ENCODE assay signal across 17 cellular contexts in genomic region chr11:2995893-2996554, GRCh38. TPM values are rescaled to one million over a fixed set of nuclear protein-coding genes. Genes with fewer than 3 reads are reported as not detected.
DNase-seq lines count a peak whose midpoint lies in the region; ATAC-seq and TF ChIP-seq lines count a peak whose summit lies in the region.
"Had no signal": no experiment of that assay in that cellular context is flagged by ENCODE, and none has a peak within 500 bp of the region (broad histone marks: within the 10 kb centered on the region; RNA-seq: fewer than 3 reads in every experiment).

No MANE protein-coding gene starts in this region.

- H3K27me3 ChIP-seq in H7 (ENCODE audit: control insufficient read depth, insufficient read depth, low read length) (no peaks in the 10 kb centered on the region), BE2C (no peaks in the 10 kb centered on the region)
- H3K27me3 ChIP-seq: BLaER1 had no signal

- ATAC-seq in left lobe of liver: no peak
- no peak for ATAC-seq in GM21737 (IDR thresholded peaks at IDR 0.05; ENCODE audit: unreplicated experiment)
- ATAC-seq: PC-3 had no signal

- H3K36me3 ChIP-seq in H7 (replicated peaks; ENCODE audit: control insufficient read depth, insufficient read depth, low read length) (peaks cover 6% of the 10 kb centered on the region), BE2C (peaks cover 2% of the 10 kb centered on the region; the same call in 1 of the 2 replicates)

- H3K9me3 ChIP-seq in BE2C: no peaks in the 10 kb centered on the region
- H3K9me3 ChIP-seq: BLaER1 had no signal

- TF ChIP-seq CTCF in GM13976 (IDR thresholded peaks at IDR 0.05; ENCODE audit: borderline replicate concordance, control extremely low read depth, extremely low read depth, insufficient read depth, missing control alignments) (no peak), BE2C (IDR thresholded peaks at IDR 0.05; ENCODE audit: low read depth, low read length) (no peak)

- intact Hi-C loops in posterior vena cava (cut with DNase I): loop anchor here in 1 of 2 donors (5.0 kb wide), 1 partner anchor 469 kb away; no protein-coding TSS in a partner anchor

- DNase-seq in GM13976 (ENCODE audit: low spot score): peak; percentile 14
- peak; percentile 57 for DNase-seq in H7
- DNase-seq in left lobe of liver (ENCODE audit: low spot score): peak; percentile 41
- peak; percentile 74 for DNase-seq in posterior vena cava (ENCODE audit: low spot score)
- DNase-seq in mucosa of gallbladder (ENCODE audit: low spot score): no peak
- no peak for DNase-seq in BE2C
- DNase-seq: CD8-positive, alpha-beta memory T cell; DND-41; GDM1; GM23248; Kasumi-1; NCI-H187 treated with DMSO at 0.1 percent for 48 hours; NCI-H446; NCI-H748 treated with DMSO at 0.1 percent for 48 hours; PC-3 had no signal

- no peak overlapping the region for H3K4me3 ChIP-seq in H7 (ENCODE audit: insufficient read depth, low read depth, low read length)
- no peak overlapping the region for H3K4me3 ChIP-seq in BE2C (ENCODE audit: low read depth, low read length)
- H3K4me3 ChIP-seq: BLaER1, GM23248 had no signal

- in situ Hi-C loops in GM13976 (cut with MboI; ENCODE audit: low sequenced_read_pairs, unreplicated experiment): no loop called here

- peaks cover 9% of the 10 kb centered on the region for H3K4me1 ChIP-seq in BE2C

RNA-seq across cellular contexts. Expression of gene NAP1L4, which starts 3.9 kb away (rescaled TPM):
- 140 and 142 TPM in 2 replicates for total RNA-seq in H7 (2014; rRNA removed; shearing (Covaris generic))
- total RNA-seq in left lobe of liver (42.2 TPM), posterior vena cava (100 to 1,000 TPM in 1 of 2 donors, 10 to 100 TPM in 1; 89.0 to 118 TPM), mucosa of gallbladder (135 TPM)
- 54.2 TPM for polyA plus RNA-seq in BE2C (2012; ENCODE audit: insufficient read depth, insufficient read length, low read depth)

Comparison
In these comparisons a context has a peak if more than half of its experiments do, and no peak if none do; other contexts are left out.
1. DNase-seq: peak in GM13976 (single experiment), H7 (single experiment), left lobe of liver (single experiment) and posterior vena cava (single experiment); none in mucosa of gallbladder (single experiment) and BE2C (single experiment).